Comparison of ENCODE assay signal across 16 cellular contexts in the genomic region with DNA sequence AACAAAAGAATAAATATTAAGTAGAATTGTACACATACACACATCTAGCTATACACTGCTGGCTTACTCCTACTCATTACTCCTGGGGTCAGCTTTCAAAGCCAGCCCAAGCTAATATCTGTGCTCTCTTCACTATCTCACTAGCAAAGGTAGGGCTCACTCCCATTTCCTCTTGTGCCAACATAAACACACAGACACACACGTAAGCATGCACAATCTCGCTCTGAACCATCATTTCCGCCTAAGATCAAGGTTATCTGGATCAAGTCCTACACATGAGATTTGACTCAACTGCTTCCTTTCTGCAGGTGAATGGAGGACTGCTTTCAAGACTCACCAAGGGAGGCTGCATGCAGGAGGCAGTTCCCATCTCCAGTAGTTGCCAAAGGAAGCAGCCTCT.
"Had no signal": no experiment of that assay in that cellular context is flagged by ENCODE, and none has a peak within 500 bp of the region (broad histone marks: within the 10 kb centered on the region; RNA-seq: fewer than 3 reads in every experiment).

No MANE protein-coding gene starts in this region.

- H3K27me3 Mint-ChIP-seq: activated naive CD8-positive, alpha-beta T cell treated with anti-CD3 and anti-CD28 coated beads for 36 hours; type B pancreatic cell had no signal

- H3K9me3 Mint-ChIP-seq: activated naive CD8-positive, alpha-beta T cell treated with anti-CD3 and anti-CD28 coated beads for 36 hours; brain; naive B cell; type B pancreatic cell had no signal

- H3K4me3 Mint-ChIP-seq: activated CD8-positive, alpha-beta T cell treated with anti-CD3 and anti-CD28 coated beads, Interleukin-2, amount 10 ng/mL, durations not matched to agents 7 days and 5 days; activated naive CD8-positive, alpha-beta T cell treated with anti-CD3 and anti-CD28 coated beads for 36 hours; brain; naive B cell; type B pancreatic cell had no signal

- H3K4me3 ChIP-seq: heart left ventricle had no signal

- H3K27ac ChIP-seq: heart left ventricle, neutrophil had no signal

- H3K4me1 Mint-ChIP-seq: brain had no signal

- H3K27ac Mint-ChIP-seq: activated CD8-positive, alpha-beta T cell treated with anti-CD3 and anti-CD28 coated beads, Interleukin-2, amount 10 ng/mL, durations not matched to agents 7 days and 5 days; activated naive CD8-positive, alpha-beta T cell treated with anti-CD3 and anti-CD28 coated beads for 36 hours; brain; naive B cell; type B pancreatic cell had no signal

- ATAC-seq: activated CD8-positive, alpha-beta T cell treated with anti-CD3 and anti-CD28 coated beads, Interleukin-2, amount 10 ng/mL, durations not matched to agents 7 days and 5 days; heart left ventricle had no signal

- FAIRE-seq: frontal cortex had no signal

- DNase-seq: activated CD8-positive, alpha-beta memory T cell treated with anti-CD3 and anti-CD28 coated beads, Interleukin-2, amount 50 U/mL, for 48 hours; activated CD8-positive, alpha-beta T cell treated with anti-CD3 and anti-CD28 coated beads, Interleukin-2, amount 10 ng/mL, durations not matched to agents 7 days and 5 days; activated naive CD8-positive, alpha-beta T cell treated with anti-CD3 and anti-CD28 coated beads for 36 hours; effector memory CD4-positive, alpha-beta T cell; heart left ventricle; left cardiac atrium; naive B cell; retina; stimulated activated CD4-positive, alpha-beta T cell treated with anti-CD3 and anti-CD28 coated beads, Interleukin-15, amount 100 ng/mL, for 24 hours; stimulated activated CD4-positive, alpha-beta T cell treated with anti-CD3 and anti-CD28 coated beads, Interleukin-4, amount 100 ng/mL, for 1 hour; SW 1271; T-helper 9 cell had no signal

- H3K36me3 ChIP-seq: neutrophil had no signal

- H3K9me3 ChIP-seq: heart left ventricle, neutrophil had no signal
